ENCODE assay signal across 11 cellular contexts in the genomic region with DNA sequence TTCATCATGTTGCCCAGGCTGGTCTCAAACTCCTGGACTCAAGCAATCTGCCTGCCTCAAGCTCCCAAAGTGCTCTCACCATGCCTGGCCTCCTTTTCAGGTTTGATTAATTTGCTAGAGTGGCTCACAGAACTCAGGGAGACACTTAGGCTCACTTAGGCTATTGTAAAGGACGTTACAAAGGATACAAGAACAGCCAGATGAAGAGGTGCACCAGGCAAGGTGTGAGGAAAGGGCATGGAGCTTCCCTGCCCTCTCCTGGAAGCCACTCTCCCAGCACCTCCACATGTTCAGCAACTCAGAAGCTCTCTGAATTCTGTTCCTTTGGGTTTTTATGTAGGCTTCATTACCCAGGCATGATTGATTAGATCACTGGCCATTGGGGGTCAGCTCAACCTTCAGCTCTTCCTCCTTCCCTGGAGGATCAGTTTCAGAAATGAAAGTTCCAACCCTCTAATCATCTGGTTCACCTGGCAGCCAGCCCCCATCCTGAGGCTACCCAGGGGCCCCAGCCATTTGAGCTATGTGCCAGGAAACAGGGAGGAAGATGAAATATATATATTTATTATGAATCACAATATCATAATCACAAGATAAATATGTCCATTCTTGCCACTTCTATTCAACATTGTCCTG.
A peak's percentile ranks its signal among the peaks of the same experiment; 100 is the strongest.
DNase-seq lines count a peak whose midpoint lies in the region; ATAC-seq and TF ChIP-seq lines count a peak whose summit lies in the region.
"Had no signal": no experiment of that assay in that cellular context is flagged by ENCODE, and none has a peak within 500 bp of the region (broad histone marks: within the 10 kb centered on the region; RNA-seq: fewer than 3 reads in every experiment).

No MANE protein-coding gene starts in this region.

- H3K27ac ChIP-seq in esophagus squamous epithelium, result peak overlapping the region in 3 of 4 donors; percentile 33 to 76 (median 57)

- ATAC-seq in HG03354 (IDR thresholded peaks at IDR 0.05; ENCODE audit: poor library complexity, severe bottlenecking, unreplicated experiment), result no peak
- ATAC-seq: stimulated activated naive CD8-positive, alpha-beta T cell treated with anti-CD3 and anti-CD28 coated beads, Interleukin-15, amount 100 ng/mL, for 72 hours had no signal

- TF ChIP-seq CTCF in esophagus squamous epithelium (IDR thresholded peaks at IDR 0.05) (peak in 5 of 6 experiments; percentile 66 to 85 (median 67)), osteocyte (IDR thresholded peaks at IDR 0.05) (peak; percentile 34)

- H3K36me3 Mint-ChIP-seq in osteocyte (ENCODE audit: unreplicated experiment), result no peaks in the 10 kb centered on the region

- POLR2A ChIA-PET in HEK293T (lab: Yijun Ruan, JAX), result no interaction called here

- peaks cover 4% of the 10 kb centered on the region for H3K9me3 Mint-ChIP-seq in osteocyte (ENCODE audit: unreplicated experiment)
- H3K9me3 Mint-ChIP-seq: stimulated activated naive CD8-positive, alpha-beta T cell treated with anti-CD3 and anti-CD28 coated beads, Interleukin-15, amount 100 ng/mL, for 72 hours had no signal

- no peak overlapping the region for H3K27ac Mint-ChIP-seq in osteocyte (ENCODE audit: unreplicated experiment)
- H3K27ac Mint-ChIP-seq: stimulated activated naive CD8-positive, alpha-beta T cell treated with anti-CD3 and anti-CD28 coated beads, Interleukin-15, amount 100 ng/mL, for 72 hours had no signal

- CTCF ChIA-PET in HEK293T (lab: Yijun Ruan, JAX), result interaction anchor here (0.5 to 1.0 kb wide), 2 partner anchors 11 to 169 kb away, joined by 4 to 5 read pairs; no protein-coding TSS in a partner anchor

- intact Hi-C loops in esophagus squamous epithelium (cut with DNase I), result no loop called here

- H3K27me3 ChIP-seq in esophagus squamous epithelium, result no peaks in the 10 kb centered on the region

- WGBS in esophagus squamous epithelium, 2 donors, result 33 to 43% methylated on average over 1 of the region's 1 CpG

- no peaks in the 10 kb centered on the region for H3K36me3 ChIP-seq in esophagus squamous epithelium

- no peak overlapping the region for H3K4me3 Mint-ChIP-seq in osteocyte (ENCODE audit: unreplicated experiment)
- H3K4me3 Mint-ChIP-seq: stimulated activated naive CD8-positive, alpha-beta T cell treated with anti-CD3 and anti-CD28 coated beads, Interleukin-15, amount 100 ng/mL, for 72 hours had no signal

- no peaks in the 10 kb centered on the region for H3K9me3 ChIP-seq in esophagus squamous epithelium

- no peak overlapping the region for H3K4me3 ChIP-seq in esophagus squamous epithelium

- H3K27me3 Mint-ChIP-seq in osteocyte (ENCODE audit: unreplicated experiment), result peaks cover 23% of the 10 kb centered on the region

- H3K4me1 Mint-ChIP-seq in osteocyte (ENCODE audit: unreplicated experiment), result no peaks in the 10 kb centered on the region
- H3K4me1 Mint-ChIP-seq: stimulated activated naive CD8-positive, alpha-beta T cell treated with anti-CD3 and anti-CD28 coated beads, Interleukin-15, amount 100 ng/mL, for 72 hours had no signal

- peaks cover 7 to 29% (median 10%) of the 10 kb centered on the region in 3 donors for H3K4me1 ChIP-seq in esophagus squamous epithelium

- DNase-seq in DMS 273 treated with DMSO at 0.1 percent for 48 hours (lab: John Stamatoyannopoulos, UW) (peak; percentile 36), NCI-H446 treated with DMSO at 0.1 percent for 48 hours (lab: John Stamatoyannopoulos, UW) (peak; percentile 1), esophagus squamous epithelium (lab: John Stamatoyannopoulos, UW) (no peak), osteocyte (ENCODE audit: extremely low spot score, unreplicated experiment) (peak; percentile 32), HEK293T (ENCODE audit: extremely low spot score) (no peak), NOMO-1 treated with dmso at 0.1 percent for 144 hours (lab: John Stamatoyannopoulos, UW; ENCODE audit: unreplicated experiment) (no peak), NCI-H187 (lab: John Stamatoyannopoulos, UW) (no peak)
- DNase-seq: activated CD4-positive, alpha-beta T cell treated with anti-CD3 and anti-CD28 coated beads for 1 hour; NCI-H1694 treated with DMSO at 0.1 percent for 48 hours; stimulated activated naive CD8-positive, alpha-beta T cell treated with anti-CD3 and anti-CD28 coated beads, Interleukin-15, amount 100 ng/mL, for 72 hours had no signal

- TF ChIP-seq POLR2A in esophagus squamous epithelium (IDR thresholded peaks at IDR 0.05), result no peak

TF ChIP-seq in HEK293T, 16 proteins besides CTCF, POLR2A, EP300 and RAD21:
- TF ChIP-seq LEF1 (IDR thresholded peaks at IDR 0.05; ENCODE audit: borderline replicate concordance) (no peak), SP1 (IDR thresholded peaks at IDR 0.05) (no peak), CTBP1 (IDR thresholded peaks at IDR 0.05; ENCODE audit: borderline replicate concordance) (no peak), ARNT (IDR thresholded peaks at IDR 0.05) (no peak), SUZ12 (IDR thresholded peaks at IDR 0.05) (no peak), TARDBP (IDR thresholded peaks at IDR 0.05) (no peak), ELF4 (IDR thresholded peaks at IDR 0.05) (no peak), ZNF384 (IDR thresholded peaks at IDR 0.05) (no peak)
- TF ChIP-seq, protein P1, sequence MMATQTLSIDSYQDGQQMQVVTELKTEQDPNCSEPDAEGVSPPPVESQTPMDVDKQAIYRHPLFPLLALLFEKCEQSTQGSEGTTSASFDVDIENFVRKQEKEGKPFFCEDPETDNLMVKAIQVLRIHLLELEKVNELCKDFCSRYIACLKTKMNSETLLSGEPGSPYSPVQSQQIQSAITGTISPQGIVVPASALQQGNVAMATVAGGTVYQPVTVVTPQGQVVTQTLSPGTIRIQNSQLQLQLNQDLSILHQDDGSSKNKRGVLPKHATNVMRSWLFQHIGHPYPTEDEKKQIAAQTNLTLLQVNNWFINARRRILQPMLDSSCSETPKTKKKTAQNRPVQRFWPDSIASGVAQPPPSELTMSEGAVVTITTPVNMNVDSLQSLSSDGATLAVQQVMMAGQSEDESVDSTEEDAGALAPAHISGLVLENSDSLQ (IDR thresholded peaks at IDR 0.05), result no peak

Comparison
In these comparisons a context has a peak if more than half of its experiments do, and no peak if none do; other contexts are left out.
1. DNase-seq: peak in DMS 273 treated with DMSO at 0.1 percent for 48 hours (single experiment), NCI-H446 treated with DMSO at 0.1 percent for 48 hours (single experiment) and osteocyte (single experiment); none in esophagus squamous epithelium (single experiment), HEK293T (single experiment), NOMO-1 treated with dmso at 0.1 percent for 144 hours (single experiment) and NCI-H187 (0 of 2).